12 cellular contexts compared by ENCODE assay signal in genomic region chr9:131446276-131446675, GRCh38.
"Had no signal": no experiment of that assay in that cellular context is flagged by ENCODE, and none has a peak within 500 bp of the region (broad histone marks: within the 10 kb centered on the region; RNA-seq: fewer than 3 reads in every experiment).

No MANE protein-coding gene starts in this region.

- H3K4me3 Mint-ChIP-seq: activated CD4-positive, alpha-beta T cell treated with anti-CD3 and anti-CD28 coated beads, Interleukin-2, amount 10 ng/mL, durations not matched to agents 7 days and 5 days; brain; immature natural killer cell; WTC11 had no signal

- ATAC-seq: SK-N-SH treated with all-trans-retinoic acid at 6 μM for 48 hours, WTC11 had no signal

- H3K4me3 ChIP-seq: esophagus muscularis mucosa, tibial artery, vagina had no signal

- H3K4me1 ChIP-seq: tibial artery, vagina had no signal

- H3K27me3 ChIP-seq: esophagus muscularis mucosa, tibial artery, vagina had no signal

- H3K9me3 Mint-ChIP-seq: activated CD4-positive, alpha-beta T cell treated with anti-CD3 and anti-CD28 coated beads, Interleukin-2, amount 10 ng/mL, durations not matched to agents 7 days and 5 days; brain; immature natural killer cell; WTC11 had no signal

- H3K27ac Mint-ChIP-seq: activated CD4-positive, alpha-beta T cell treated with anti-CD3 and anti-CD28 coated beads, Interleukin-2, amount 10 ng/mL, durations not matched to agents 7 days and 5 days had no signal

- H3K9me3 ChIP-seq: esophagus muscularis mucosa, tibial artery, vagina had no signal

- H3K4me1 Mint-ChIP-seq: brain had no signal

- H3K27me3 Mint-ChIP-seq: activated CD4-positive, alpha-beta T cell treated with anti-CD3 and anti-CD28 coated beads, Interleukin-2, amount 10 ng/mL, durations not matched to agents 7 days and 5 days; brain had no signal

- DNase-seq: activated CD4-positive, alpha-beta T cell treated with anti-CD3 and anti-CD28 coated beads, Interleukin-2, amount 10 ng/mL, durations not matched to agents 7 days and 5 days; activated naive CD4-positive, alpha-beta T cell treated with Interleukin-2 at 50 U/mL for 16 hours; activated T-cell treated with anti-CD3 and anti-CD28 coated beads, Interleukin-2, amount 50 U/mL, for 1 hour; amniotic stem cell; immature natural killer cell; stimulated activated CD4-positive, alpha-beta T cell treated with anti-CD3 and anti-CD28 coated beads, Interleukin-4, amount 100 ng/mL, for 4 hours had no signal
